In genomic region chr5:68460147-68460760, GRCh38 we compare ENCODE assay signal across 8 cellular contexts.
DNase-seq lines count a peak whose midpoint lies in the region; ATAC-seq and TF ChIP-seq lines count a peak whose summit lies in the region.

No MANE protein-coding gene starts in this region.

- H3K4me2 ChIP-seq in mesenchymal stem cell (ENCODE audit: low read length, poor library complexity, severe bottlenecking) = no peak overlapping the region

- peak; percentile 35 to 66 (median 54) for TF ChIP-seq CTCF in upper lobe of left lung (IDR thresholded peaks at IDR 0.05)

- H3K18ac ChIP-seq in mesenchymal stem cell (ENCODE audit: low read depth in 1 of 2, low read length in 2 of 2) = no peak overlapping the region

- H3K36me3 ChIP-seq in mesenchymal stem cell (ENCODE audit: control insufficient read depth in 1 of 2, insufficient read depth in 2 of 2, low read depth in 1 of 2, low read length in 2 of 2) = no peaks in the 10 kb centered on the region
- no peaks in the 10 kb centered on the region for H3K36me3 ChIP-seq in upper lobe of left lung

- no peaks in the 10 kb centered on the region for H3K9me3 ChIP-seq in mesenchymal stem cell (ENCODE audit: control insufficient read depth, low read length)
- H3K9me3 ChIP-seq in upper lobe of left lung = no peaks in the 10 kb centered on the region

- no peak overlapping the region for H2AK5ac ChIP-seq in mesenchymal stem cell (ENCODE audit: low read length, severe bottlenecking)

- peak in 1 of 2 donors; percentile 76 for ATAC-seq in upper lobe of left lung (ENCODE audit: low FRiP score in 2 of 2)
- ATAC-seq in GM18870 (IDR thresholded peaks at IDR 0.05; ENCODE audit: unreplicated experiment) = no peak

- H3K27me3 ChIP-seq in mesenchymal stem cell (ENCODE audit: control insufficient read depth in 1 of 2, insufficient read depth in 1 of 2, low read length in 2 of 2) (no peaks in the 10 kb centered on the region), upper lobe of left lung (no peaks in the 10 kb centered on the region)

- peak in 2 of 3 donors; percentile 26 to 68 for DNase-seq in stimulated activated CD4-positive, alpha-beta T cell treated with anti-CD3 and anti-CD28 coated beads, Interleukin-12 subunit alpha, Interleukin-12 subunit beta, amount 100 ng/mL, for 48 hours (ENCODE audit: low read depth in 2 of 3, low spot score in 1 of 3)
- no peak for DNase-seq in stimulated activated CD4-positive, alpha-beta T cell treated with anti-CD3 and anti-CD28 coated beads, Interleukin-12 subunit alpha, Interleukin-12 subunit beta, amount 100 ng/mL, for 4 hours
- DNase-seq in HS-5 (ENCODE audit: low read depth) (peak; percentile 25), T follicular helper cell (ENCODE audit: low read depth) (peak; percentile 20), dermis microvascular lymphatic vessel endothelial cell (ENCODE audit: low read depth in 2 of 2) (peak; percentile 51 to 72), mesenchymal stem cell (peak; percentile 65), upper lobe of left lung (no peak)

- no peak overlapping the region for H3K4ac ChIP-seq in mesenchymal stem cell (ENCODE audit: low read depth in 1 of 2, low read length in 2 of 2)

- H4K91ac ChIP-seq in mesenchymal stem cell (ENCODE audit: low read length) = no peak overlapping the region

- H2BK15ac ChIP-seq in mesenchymal stem cell (ENCODE audit: low read depth, poor library complexity, severe bottlenecking) = no peak overlapping the region

- no peak overlapping the region for H2BK5ac ChIP-seq in mesenchymal stem cell (ENCODE audit: low read depth, low read length, poor library complexity, severe bottlenecking)

- no peaks in the 10 kb centered on the region for H3K79me1 ChIP-seq in mesenchymal stem cell (replicated peaks; ENCODE audit: low read length, poor library complexity, severe bottlenecking)

- H3K23ac ChIP-seq in mesenchymal stem cell (ENCODE audit: low read length in 2 of 2) = no peak overlapping the region

- H3K4me1 ChIP-seq in mesenchymal stem cell (ENCODE audit: control insufficient read depth, insufficient read depth, low read depth, low read length) (peaks cover 3% of the 10 kb centered on the region), upper lobe of left lung (peaks cover 15 to 21% (median 19%) of the 10 kb centered on the region in 4 donors)

- H3K4me3 ChIP-seq in mesenchymal stem cell (ENCODE audit: insufficient read depth in 1 of 2, low read depth in 1 of 2, low read length in 2 of 2) = no peak overlapping the region
- H3K4me3 ChIP-seq in upper lobe of left lung = no peak overlapping the region

- H3K27ac ChIP-seq in mesenchymal stem cell (ENCODE audit: low read length, poor library complexity, severe bottlenecking) = no peak overlapping the region
- no peak overlapping the region for H3K27ac ChIP-seq in upper lobe of left lung

- no peak for TF ChIP-seq EP300 in upper lobe of left lung (IDR thresholded peaks at IDR 0.05)

- no peak overlapping the region for H4K8ac ChIP-seq in mesenchymal stem cell (ENCODE audit: low read length)

- no peak for TF ChIP-seq POLR2A in upper lobe of left lung (IDR thresholded peaks at IDR 0.05)

- H3K14ac ChIP-seq in mesenchymal stem cell (ENCODE audit: low read length in 2 of 2) = no peak overlapping the region

- no peak overlapping the region for H2BK12ac ChIP-seq in mesenchymal stem cell (ENCODE audit: low read length in 2 of 2)

- H2AFZ ChIP-seq in mesenchymal stem cell (ENCODE audit: low read depth, low read length) = no peak overlapping the region

- H2BK120ac ChIP-seq in mesenchymal stem cell (ENCODE audit: low read depth, low read length) = no peak overlapping the region

- 53% methylated on average over 1 of the region's 3 CpGs for WGBS in mesenchymal stem cell
- 50 to 62% methylated on average over 3 of the region's 3 CpGs for WGBS in upper lobe of left lung, 2 donors

- no peak overlapping the region for H3K9ac ChIP-seq in mesenchymal stem cell (ENCODE audit: low read length)

Comparison
In these comparisons a context has a peak if more than half of its experiments do, and no peak if none do; other contexts are left out.
1. DNase-seq: peak in stimulated activated CD4-positive, alpha-beta T cell treated with anti-CD3 and anti-CD28 coated beads, Interleukin-12 subunit alpha, Interleukin-12 subunit beta, amount 100 ng/mL, for 48 hours (2 of 3), HS-5 (single experiment), T follicular helper cell (single experiment), dermis microvascular lymphatic vessel endothelial cell (2 of 2) and mesenchymal stem cell (single experiment); none in stimulated activated CD4-positive, alpha-beta T cell treated with anti-CD3 and anti-CD28 coated beads, Interleukin-12 subunit alpha, Interleukin-12 subunit beta, amount 100 ng/mL, for 4 hours (single experiment) and upper lobe of left lung (0 of 2).